Comparison of ENCODE assay signal across 29 cellular contexts in the genomic region with DNA sequence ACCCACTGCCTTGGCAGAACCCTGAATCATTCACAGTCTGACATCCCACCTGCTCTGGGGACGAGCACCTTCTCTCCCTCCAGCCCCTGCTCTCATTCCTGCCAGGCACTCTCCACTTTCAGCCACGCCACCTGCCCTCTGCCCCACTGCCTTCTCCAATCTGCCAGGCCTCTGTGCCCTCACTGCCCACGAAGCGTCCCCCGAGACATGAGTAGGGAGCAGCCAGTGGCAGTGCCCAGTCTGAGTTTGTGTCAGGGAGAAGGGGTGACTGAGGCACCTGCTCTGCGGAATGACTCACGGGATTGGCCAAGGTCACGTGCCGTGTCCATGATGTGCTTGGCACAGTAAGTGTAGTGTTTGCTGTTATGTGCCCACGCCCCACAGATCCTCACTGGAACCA.
DNase-seq lines count a peak whose midpoint lies in the region; ATAC-seq and TF ChIP-seq lines count a peak whose summit lies in the region.
"Had no signal": no experiment of that assay in that cellular context is flagged by ENCODE, and none has a peak within 500 bp of the region (broad histone marks: within the 10 kb centered on the region; RNA-seq: fewer than 3 reads in every experiment).

No MANE protein-coding gene starts in this region.

- no CpG with 5 or more reads among the region's 10 CpGs for WGBS in neuronal stem cell (ENCODE audit: extremely low coverage in 2 of 2, insufficient read length in 2 of 2, insufficient replicate concordance in 1 of 2), 2 donors

- H3K9me3 ChIP-seq in Panc1 (ENCODE audit: control insufficient read depth, insufficient read depth, low read depth, low read length), result no peaks in the 10 kb centered on the region
- H3K9me3 ChIP-seq in neuronal stem cell (replicated peaks in 1 of 2; ENCODE audit: control insufficient read depth in 2 of 2, insufficient read depth in 1 of 2, low read depth in 1 of 2, low read length in 2 of 2), result no peaks in the 10 kb centered on the region
- no peaks in the 10 kb centered on the region for H3K9me3 ChIP-seq in upper lobe of right lung
- H3K9me3 ChIP-seq: A549; BLaER1 treated with 17β-estradiol and CSF1 and Interleukin-3, amounts not matched to agents 10 nM and 100 nM had no signal

- H3K4me3 ChIP-seq in Panc1 (ENCODE audit: low read depth in 2 of 2, low read length in 2 of 2), result no peak overlapping the region
- H3K4me3 ChIP-seq in neuronal stem cell (ENCODE audit: low read length in 2 of 2), result no peak overlapping the region
- no peak overlapping the region for H3K4me3 ChIP-seq in upper lobe of right lung
- H3K4me3 ChIP-seq: A549; BLaER1 treated with 17β-estradiol and CSF1 and Interleukin-3, amounts not matched to agents 10 nM and 100 nM; GM12878; PC-9; SJSA1 had no signal

- ATAC-seq in Panc1, result peak; percentile 18; the same call in 1 of the 2 replicates
- ATAC-seq in upper lobe of right lung, result no peak
- ATAC-seq: A549, GM12878 had no signal

- TF ChIP-seq CTCF in Panc1 (IDR thresholded peaks at IDR 0.05) (no peak), chondrocyte (IDR thresholded peaks at IDR 0.05) (no peak), upper lobe of right lung (IDR thresholded peaks at IDR 0.05) (no peak)

- BruUV-seq in Panc1 (replicated peaks; lab: Mats Ljungman, UMichigan), result no TSS peak

- H2BK12ac ChIP-seq in neuronal stem cell (ENCODE audit: low read length), result peak overlapping the region; percentile 48

- no peak overlapping the region for H4K8ac ChIP-seq in neuronal stem cell (ENCODE audit: low read depth, low read length)

- H2AK5ac ChIP-seq in neuronal stem cell (ENCODE audit: low read depth, low read length), result peak overlapping the region; percentile 5

- intact Hi-C loops in Panc1 (cut with micrococcal nuclease; ENCODE audit: unreplicated experiment), result no loop called here
- intact Hi-C loops in upper lobe of right lung (cut with DNase I), result no loop called here

- DNase-seq in Panc1 (ENCODE audit: low read depth, low spot score) (no peak), chondrocyte (ENCODE audit: low spot score) (peak; percentile 81), neuronal stem cell (ENCODE audit: low spot score) (no peak), upper lobe of right lung (peak; percentile 41), NCI-H2029 treated with DMSO at 0.1 percent for 48 hours (lab: John Stamatoyannopoulos, UW) (no peak), NCI-H345 treated with DMSO at 0.1 percent for 48 hours (lab: John Stamatoyannopoulos, UW; ENCODE audit: unreplicated experiment) (no peak), kidney tubule cell (ENCODE audit: low spot score) (no peak)
- DNase-seq: AML-193; CD4-positive, alpha-beta T cell; DMS53; EL; GDM1; GOT3; HCEC 1CT; NCI-H1092 treated with DMSO at 0.1 percent for 48 hours; NCI-H1436; NCI-H187; NCI-H446 treated with DMSO at 0.1 percent for 48 hours; NCI-H526; NCI-H82; NK-92 treated with Interleukin-12 subunit alpha and Interleukin-12 subunit beta, amount 100 ng/mL, for 24 hours; PC-9; Right ventricle myocardium superior; RPMI8226 had no signal

- no peak overlapping the region for H2BK5ac ChIP-seq in neuronal stem cell (ENCODE audit: low read length)

- H3K27ac Mint-ChIP-seq in chondrocyte (ENCODE audit: unreplicated experiment), result no peak overlapping the region
- H3K27ac Mint-ChIP-seq: CD4-positive, alpha-beta T cell had no signal

- H3K9me3 Mint-ChIP-seq in chondrocyte (ENCODE audit: low read depth), result peaks cover 11% of the 10 kb centered on the region
- H3K9me3 Mint-ChIP-seq: CD4-positive, alpha-beta T cell had no signal

- no peak overlapping the region for H3K9ac ChIP-seq in neuronal stem cell (ENCODE audit: low read depth, low read length, poor library complexity)
- H3K9ac ChIP-seq: BLaER1 treated with 17β-estradiol and CSF1 and Interleukin-3, amounts not matched to agents 10 nM and 100 nM had no signal

- no peak overlapping the region for H2AFZ ChIP-seq in neuronal stem cell (ENCODE audit: low read length)
- H2AFZ ChIP-seq: PC-9 had no signal

- peak overlapping the region; percentile 13 for H2BK15ac ChIP-seq in neuronal stem cell (ENCODE audit: low read length)

- H3K27me3 ChIP-seq in Panc1 (ENCODE audit: control insufficient read depth, insufficient read depth, low read length) (no peaks in the 10 kb centered on the region), neuronal stem cell (ENCODE audit: control insufficient read depth in 3 of 3, insufficient read depth in 3 of 3, low read depth in 1 of 3, low read length in 3 of 3) (peaks cover 0 to 9% (median 0%) of the 10 kb centered on the region in 3 experiments), upper lobe of right lung (no peaks in the 10 kb centered on the region)
- H3K27me3 ChIP-seq: BLaER1 treated with 17β-estradiol and CSF1 and Interleukin-3, amounts not matched to agents 10 nM and 100 nM; SJSA1 had no signal

- peaks cover 3% of the 10 kb centered on the region for H3K36me3 Mint-ChIP-seq in chondrocyte (ENCODE audit: low read depth)

- H3K36me3 ChIP-seq in Panc1 (ENCODE audit: control insufficient read depth, insufficient read depth, low read length) (no peaks in the 10 kb centered on the region), neuronal stem cell (replicated peaks in 1 of 2; ENCODE audit: control insufficient read depth in 2 of 2, insufficient read depth in 2 of 2, low read length in 2 of 2) (no peaks in the 10 kb centered on the region), upper lobe of right lung (no peaks in the 10 kb centered on the region)
- H3K36me3 ChIP-seq: BLaER1 treated with 17β-estradiol and CSF1 and Interleukin-3, amounts not matched to agents 10 nM and 100 nM; SJSA1 had no signal

- peak overlapping the region; percentile 83 for H3K18ac ChIP-seq in neuronal stem cell (ENCODE audit: low read length)

- POLR2A ChIA-PET in Panc1 (lab: Charles Lee), result no interaction called here

- peak overlapping the region; percentile 27 for H3K4ac ChIP-seq in neuronal stem cell (ENCODE audit: low read length)

- H2BK120ac ChIP-seq in neuronal stem cell (ENCODE audit: low read depth, low read length), result no peak overlapping the region

- no peak overlapping the region for H3K4me2 ChIP-seq in neuronal stem cell (ENCODE audit: insufficient read depth, low read length, poor library complexity, severe bottlenecking)
- H3K4me2 ChIP-seq: A549; BLaER1 treated with 17β-estradiol and CSF1 and Interleukin-3, amounts not matched to agents 10 nM and 100 nM; PC-9 had no signal

- H3K4me1 Mint-ChIP-seq in chondrocyte (ENCODE audit: low read depth), result no peaks in the 10 kb centered on the region

- H3K27ac ChIP-seq in Panc1 (ENCODE audit: low read length) (no peak overlapping the region), neuronal stem cell (replicated peaks; ENCODE audit: low read length) (no peak overlapping the region), upper lobe of right lung (no peak overlapping the region)
- H3K27ac ChIP-seq: A549; BLaER1 treated with 17β-estradiol and CSF1 and Interleukin-3, amounts not matched to agents 10 nM and 100 nM; HL-60; PC-9; SJSA1 had no signal

- H3K27me3 Mint-ChIP-seq in chondrocyte (ENCODE audit: low read depth), result peaks cover 1% of the 10 kb centered on the region

- H3K4me1 ChIP-seq in Panc1 (ENCODE audit: control insufficient read depth, insufficient read depth, low read length) (no peaks in the 10 kb centered on the region), neuronal stem cell (ENCODE audit: control insufficient read depth in 2 of 2, insufficient read depth in 1 of 2, low read depth in 1 of 2, low read length in 2 of 2) (peaks cover 0 to 29% of the 10 kb centered on the region in 2 donors), upper lobe of right lung (no peaks in the 10 kb centered on the region)
- H3K4me1 ChIP-seq: A549, SJSA1 had no signal

- in situ Hi-C loops in Panc1 (cut with HindIII; ENCODE audit: low pct_unique_long_range_greater_than_20kb, low sequenced_read_pairs), result no loop called here

- H3K4me3 Mint-ChIP-seq in chondrocyte (ENCODE audit: unreplicated experiment), result no peak overlapping the region
- H3K4me3 Mint-ChIP-seq: CD4-positive, alpha-beta T cell had no signal

- H3K23ac ChIP-seq in neuronal stem cell (ENCODE audit: low read depth, low read length, poor library complexity), result peak overlapping the region; percentile 14

- H3K79me1 ChIP-seq in neuronal stem cell (ENCODE audit: low read depth, low read length), result no peaks in the 10 kb centered on the region

- CTCF ChIA-PET in Panc1 (lab: Charles Lee), result no interaction called here

- no peak overlapping the region for H4K91ac ChIP-seq in neuronal stem cell (ENCODE audit: low read depth, low read length, poor library complexity)

- no peak overlapping the region for H3K14ac ChIP-seq in neuronal stem cell (ENCODE audit: low read length)

Comparison
In these comparisons a context has a peak if more than half of its experiments do, and no peak if none do; other contexts are left out.
1. DNase-seq: peak in chondrocyte (single experiment) and upper lobe of right lung (single experiment); none in Panc1 (single experiment), neuronal stem cell (single experiment), NCI-H2029 treated with DMSO at 0.1 percent for 48 hours (single experiment), NCI-H345 treated with DMSO at 0.1 percent for 48 hours (single experiment) and kidney tubule cell (single experiment).